In the genomic region with DNA sequence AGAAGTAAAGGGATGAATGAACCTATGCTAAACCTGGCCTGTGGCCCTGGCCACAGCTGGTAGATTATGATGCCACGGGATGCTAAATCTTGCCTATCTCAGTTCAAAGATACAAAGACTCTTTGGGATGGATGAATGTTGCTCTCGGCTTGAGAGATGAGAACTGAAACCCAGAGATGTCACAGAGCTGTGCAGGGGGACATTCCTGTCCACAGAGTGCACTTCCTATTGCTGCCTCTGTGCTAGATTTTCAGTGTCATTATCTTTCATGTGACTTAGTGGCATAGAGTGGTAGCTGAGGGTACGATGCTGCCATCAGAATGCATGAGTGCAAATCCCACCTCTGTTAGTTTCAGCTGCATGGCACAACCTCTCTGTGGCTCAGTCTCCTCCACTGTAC, we compare ENCODE assay signal across 11 cellular contexts. TPM values are rescaled to one million over a fixed set of nuclear protein-coding genes. Genes with fewer than 3 reads are reported as not detected.
DNase-seq lines count a peak whose midpoint lies in the region; ATAC-seq and TF ChIP-seq lines count a peak whose summit lies in the region.
"Had no signal": no experiment of that assay in that cellular context is flagged by ENCODE, and none has a peak within 500 bp of the region (broad histone marks: within the 10 kb centered on the region; RNA-seq: fewer than 3 reads in every experiment).

No MANE protein-coding gene starts in this region.

- intact Hi-C loops in activated CD8-positive, alpha-beta T cell treated with anti-CD3 and anti-CD28 coated beads for 36 hours (cut with micrococcal nuclease), result no loop called here

- H3K4me3 ChIP-seq in MM.1S (ENCODE audit: low read length), result no peak overlapping the region
- H3K4me3 ChIP-seq: esophagus squamous epithelium, left ventricle myocardium inferior, skin epidermis had no signal

- H3K9me3 ChIP-seq in MM.1S (replicated peaks; ENCODE audit: insufficient read depth, low read length), result no peaks in the 10 kb centered on the region
- H3K9me3 ChIP-seq: esophagus squamous epithelium, left ventricle myocardium inferior had no signal

- peaks cover 71% of the 10 kb centered on the region for H3K27me3 ChIP-seq in MM.1S (replicated peaks; ENCODE audit: insufficient read depth, low read length)

- ATAC-seq in activated CD8-positive, alpha-beta T cell treated with anti-CD3 and anti-CD28 coated beads for 36 hours, result peak; percentile 39
- ATAC-seq in activated CD8-positive, alpha-beta T cell treated with anti-CD3 and anti-CD28 coated beads, Interleukin-2, amount 10 ng/mL, durations not matched to agents 7 days and 5 days, result no peak
- peak; percentile 72 for ATAC-seq in HG02759 (IDR thresholded peaks at IDR 0.05; ENCODE audit: unreplicated experiment)

- no peaks in the 10 kb centered on the region for H3K79me2 ChIP-seq in MM.1S (ENCODE audit: low read length)

- H3K36me3 ChIP-seq in MM.1S (replicated peaks; ENCODE audit: insufficient read depth, low read length), result no peaks in the 10 kb centered on the region
- H3K36me3 ChIP-seq: esophagus squamous epithelium, left ventricle myocardium inferior had no signal

- no peaks in the 10 kb centered on the region for H3K9me2 ChIP-seq in MM.1S (replicated peaks; ENCODE audit: insufficient read depth, low read length)

- H3K27me3 Mint-ChIP-seq in activated CD8-positive, alpha-beta T cell treated with anti-CD3 and anti-CD28 coated beads for 36 hours, result peaks cover 59% of the 10 kb centered on the region
- peaks cover 68% of the 10 kb centered on the region for H3K27me3 Mint-ChIP-seq in activated CD8-positive, alpha-beta T cell treated with anti-CD3 and anti-CD28 coated beads, Interleukin-2, amount 10 ng/mL, durations not matched to agents 7 days and 5 days (ENCODE audit: low read depth)

- H3K4me3 Mint-ChIP-seq in activated CD8-positive, alpha-beta T cell treated with anti-CD3 and anti-CD28 coated beads for 36 hours, result no peak overlapping the region
- no peak overlapping the region for H3K4me3 Mint-ChIP-seq in activated CD8-positive, alpha-beta T cell treated with anti-CD3 and anti-CD28 coated beads, Interleukin-2, amount 10 ng/mL, durations not matched to agents 7 days and 5 days

- no peak overlapping the region for H3K27ac ChIP-seq in MM.1S (ENCODE audit: low read length)
- H3K27ac ChIP-seq: left ventricle myocardium inferior had no signal

- no peak for DNase-seq in activated CD8-positive, alpha-beta T cell treated with anti-CD3 and anti-CD28 coated beads for 36 hours
- DNase-seq in activated CD8-positive, alpha-beta T cell treated with anti-CD3 and anti-CD28 coated beads, Interleukin-2, amount 10 ng/mL, durations not matched to agents 7 days and 5 days, result no peak
- DNase-seq in MM.1S (peak; percentile 22), HuH-7 (ENCODE audit: low spot score) (no peak), NCI-H524 treated with DMSO at 0.1 percent for 48 hours (lab: John Stamatoyannopoulos, UW) (no peak), AML-193 (lab: John Stamatoyannopoulos, UW) (no peak), midbrain (lab: John Stamatoyannopoulos, UW) (no peak)
- DNase-seq: esophagus squamous epithelium, left ventricle myocardium inferior had no signal

- H3K4me2 ChIP-seq in MM.1S (ENCODE audit: low read depth, low read length), result no peak overlapping the region

- H3K4me1 ChIP-seq in MM.1S (ENCODE audit: low read length), result no peaks in the 10 kb centered on the region

- H4K20me1 ChIP-seq in MM.1S (ENCODE audit: insufficient read depth, low read length), result no peaks in the 10 kb centered on the region

- H3K27ac Mint-ChIP-seq in activated CD8-positive, alpha-beta T cell treated with anti-CD3 and anti-CD28 coated beads for 36 hours, result no peak overlapping the region
- no peak overlapping the region for H3K27ac Mint-ChIP-seq in activated CD8-positive, alpha-beta T cell treated with anti-CD3 and anti-CD28 coated beads, Interleukin-2, amount 10 ng/mL, durations not matched to agents 7 days and 5 days

- no peak overlapping the region for H3K9ac ChIP-seq in MM.1S (ENCODE audit: low read length)

- H3K9me3 Mint-ChIP-seq in activated CD8-positive, alpha-beta T cell treated with anti-CD3 and anti-CD28 coated beads for 36 hours, result no peaks in the 10 kb centered on the region
- H3K9me3 Mint-ChIP-seq in activated CD8-positive, alpha-beta T cell treated with anti-CD3 and anti-CD28 coated beads, Interleukin-2, amount 10 ng/mL, durations not matched to agents 7 days and 5 days (ENCODE audit: insufficient read depth), result no peaks in the 10 kb centered on the region

- POLR2A ChIA-PET in activated CD8-positive, alpha-beta T cell treated with anti-CD3 and anti-CD28 coated beads for 36 hours (lab: Charles Lee), result no interaction called here
- POLR2A ChIA-PET in activated CD8-positive, alpha-beta T cell treated with anti-CD3 and anti-CD28 coated beads, Interleukin-2, amount 10 ng/mL, durations not matched to agents 7 days and 5 days (lab: Charles Lee), result interaction anchor here (1.6 kb wide), 1 partner anchor 13 kb away, joined by 4 read pairs; no protein-coding TSS in a partner anchor

- CTCF ChIA-PET in activated CD8-positive, alpha-beta T cell treated with anti-CD3 and anti-CD28 coated beads for 36 hours (lab: Charles Lee), result interaction anchor here (0.7 to 2.2 kb wide), 7 partner anchors 9 to 72 kb away, joined by 3 to 11 read pairs (median 6); no protein-coding TSS in a partner anchor
- CTCF ChIA-PET in activated CD8-positive, alpha-beta T cell treated with anti-CD3 and anti-CD28 coated beads, Interleukin-2, amount 10 ng/mL, durations not matched to agents 7 days and 5 days (lab: Charles Lee), result interaction anchor here (0.9 to 2.3 kb wide), 8 partner anchors 11 to 77 kb away, joined by 3 to 9 read pairs (median 4); a partner anchor contains a TSS

- H3K4me1 Mint-ChIP-seq in activated CD8-positive, alpha-beta T cell treated with anti-CD3 and anti-CD28 coated beads for 36 hours (ENCODE audit: low read depth), result peaks cover 23% of the 10 kb centered on the region
- peaks cover 28% of the 10 kb centered on the region for H3K4me1 Mint-ChIP-seq in activated CD8-positive, alpha-beta T cell treated with anti-CD3 and anti-CD28 coated beads, Interleukin-2, amount 10 ng/mL, durations not matched to agents 7 days and 5 days (ENCODE audit: low read depth)

- H3F3A ChIP-seq in MM.1S (ENCODE audit: insufficient read depth, low read length), result no peaks in the 10 kb centered on the region

- no peak overlapping the region for H2AFZ ChIP-seq in MM.1S (ENCODE audit: low read length)

- H3K36me3 Mint-ChIP-seq in activated CD8-positive, alpha-beta T cell treated with anti-CD3 and anti-CD28 coated beads for 36 hours (ENCODE audit: low read depth), result no peaks in the 10 kb centered on the region
- no peaks in the 10 kb centered on the region for H3K36me3 Mint-ChIP-seq in activated CD8-positive, alpha-beta T cell treated with anti-CD3 and anti-CD28 coated beads, Interleukin-2, amount 10 ng/mL, durations not matched to agents 7 days and 5 days (ENCODE audit: low read depth)

- no peak for TF ChIP-seq CTCF in activated CD8-positive, alpha-beta T cell treated with anti-CD3 and anti-CD28 coated beads for 36 hours (IDR thresholded peaks at IDR 0.05)
- peak; percentile 6; the same call in 1 of the 2 replicates for TF ChIP-seq CTCF in MM.1S (IDR thresholded peaks at IDR 0.05; ENCODE audit: low read length)

RNA-seq across cellular contexts. Expression of a gene that starts 2.3 kb away (rescaled TPM):
- not detected for total RNA-seq in activated CD8-positive, alpha-beta T cell treated with anti-CD3 and anti-CD28 coated beads for 36 hours
- total RNA-seq in activated CD8-positive, alpha-beta T cell treated with anti-CD3 and anti-CD28 coated beads, Interleukin-2, amount 10 ng/mL, durations not matched to agents 7 days and 5 days, result not detected

RNA-seq across cellular contexts. Expression of a gene that starts 4.6 kb away (rescaled TPM):
- 10 to 100 TPM; 22.1 to 23.3 TPM for total RNA-seq in activated CD8-positive, alpha-beta T cell treated with anti-CD3 and anti-CD28 coated beads for 36 hours
- total RNA-seq in activated CD8-positive, alpha-beta T cell treated with anti-CD3 and anti-CD28 coated beads, Interleukin-2, amount 10 ng/mL, durations not matched to agents 7 days and 5 days, result 10 to 100 TPM; 65.0 to 74.8 TPM

RNA-seq across cellular contexts. Expression of a gene that starts 8.3 kb away (rescaled TPM):
- not detected for total RNA-seq in activated CD8-positive, alpha-beta T cell treated with anti-CD3 and anti-CD28 coated beads for 36 hours
- total RNA-seq in activated CD8-positive, alpha-beta T cell treated with anti-CD3 and anti-CD28 coated beads, Interleukin-2, amount 10 ng/mL, durations not matched to agents 7 days and 5 days, result not detected

RNA-seq across cellular contexts. Expression of a gene that starts 21.6 kb away (rescaled TPM):
- total RNA-seq in activated CD8-positive, alpha-beta T cell treated with anti-CD3 and anti-CD28 coated beads for 36 hours, result not detected
- total RNA-seq in activated CD8-positive, alpha-beta T cell treated with anti-CD3 and anti-CD28 coated beads, Interleukin-2, amount 10 ng/mL, durations not matched to agents 7 days and 5 days, result not detected
- total RNA-seq: esophagus squamous epithelium, left ventricle myocardium inferior had no signal

RNA-seq across cellular contexts. Expression of a gene that starts 21.8 kb away (rescaled TPM):
- total RNA-seq in activated CD8-positive, alpha-beta T cell treated with anti-CD3 and anti-CD28 coated beads for 36 hours, result 100 to 1,000 TPM; 141 to 144 TPM
- total RNA-seq in activated CD8-positive, alpha-beta T cell treated with anti-CD3 and anti-CD28 coated beads, Interleukin-2, amount 10 ng/mL, durations not matched to agents 7 days and 5 days, result 100 to 1,000 TPM; 186 to 210 TPM
